Comparison of ENCODE assay signal across 2 cellular contexts in the genomic region with DNA sequence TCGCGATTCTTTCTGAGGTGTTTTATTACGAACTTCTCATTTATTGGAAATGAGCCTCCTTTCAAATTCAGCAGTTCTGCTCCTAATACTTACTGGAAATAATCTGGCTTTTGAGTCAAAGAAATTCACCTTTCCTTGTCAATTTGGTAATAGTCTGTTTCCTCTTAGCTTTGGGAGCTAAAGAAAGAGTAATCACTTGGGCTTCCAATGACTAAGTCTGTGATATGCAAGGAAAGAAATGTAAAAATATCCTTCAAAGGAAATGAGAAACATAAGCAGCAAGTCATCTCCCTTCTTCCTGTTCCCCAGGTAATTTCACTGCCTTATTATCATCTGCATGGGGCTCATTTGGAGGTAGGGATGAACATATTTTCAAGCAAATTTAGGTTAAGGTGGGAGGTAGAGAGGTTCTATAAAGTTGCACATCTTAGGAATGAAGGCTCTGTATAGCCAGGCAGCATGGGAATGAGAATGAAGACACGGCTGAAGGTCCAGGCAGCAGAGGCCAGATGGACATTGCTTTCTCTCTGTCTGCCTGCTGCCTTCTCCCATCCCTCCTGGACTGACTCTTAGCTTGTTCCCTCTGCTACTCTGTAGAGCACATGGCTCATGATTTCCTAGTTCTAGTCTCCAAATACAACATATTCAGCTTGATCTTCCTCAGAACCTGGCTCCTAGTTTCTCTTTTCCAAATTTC.
TF ChIP-seq lines count a peak whose summit lies in the region.

No MANE protein-coding gene starts in this region.

TF ChIP-seq in liver, 16 proteins besides CTCF, POLR2A, EP300 and RAD21 (continued from another document):
- TF ChIP-seq REST (IDR thresholded peaks at IDR 0.05) (no peak), NR2F2 (IDR thresholded peaks at IDR 0.05) (no peak), JUND (IDR thresholded peaks at IDR 0.05) (no peak), HNF4G (IDR thresholded peaks at IDR 0.05) (no peak), TAF1 (conservative IDR thresholded peaks at IDR 0.05) (no peak), ZBTB33 (IDR thresholded peaks at IDR 0.05) (no peak), YY1 (IDR thresholded peaks at IDR 0.05) (no peak), MAX (IDR thresholded peaks at IDR 0.05) (no peak), SP1 (IDR thresholded peaks at IDR 0.05) (no peak)
- TF ChIP-seq, protein P1, sequence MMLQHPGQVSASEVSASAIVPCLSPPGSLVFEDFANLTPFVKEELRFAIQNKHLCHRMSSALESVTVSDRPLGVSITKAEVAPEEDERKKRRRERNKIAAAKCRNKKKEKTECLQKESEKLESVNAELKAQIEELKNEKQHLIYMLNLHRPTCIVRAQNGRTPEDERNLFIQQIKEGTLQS (IDR thresholded peaks at IDR 0.05), result no peak

TF ChIP-seq in HepG2, 621 proteins besides CTCF, POLR2A, EP300 and RAD21 (continued from another document):
- TF ChIP-seq REST (IDR thresholded peaks at IDR 0.05; ENCODE audit: borderline replicate concordance in 1 of 2, low read depth in 1 of 2, low read length in 2 of 2), result no peak
- TF ChIP-seq KMT2A (CRISPR knock-in tag; IDR thresholded peaks at IDR 0.05), result no peak
- no peak for TF ChIP-seq TRIM24 (CRISPR knock-in tag; IDR thresholded peaks at IDR 0.05)
- TF ChIP-seq KLF6 (CRISPR knock-in tag; IDR thresholded peaks at IDR 0.05), result no peak
- no peak for TF ChIP-seq SP4 (CRISPR knock-in tag; IDR thresholded peaks at IDR 0.05)
- no peak for TF ChIP-seq ZNF331 (CRISPR knock-in tag; IDR thresholded peaks at IDR 0.05)
TF ChIP-seq in HepG2: peak in this region for 0.
